21 cellular contexts compared by ENCODE assay signal in genomic region chrX:133580630-133581029, GRCh38.
A peak's percentile ranks its signal among the peaks of the same experiment; 100 is the strongest.
DNase-seq lines count a peak whose midpoint lies in the region; ATAC-seq, FAIRE-seq and TF ChIP-seq lines count a peak whose summit lies in the region.
"Had no signal": no experiment of that assay in that cellular context is flagged by ENCODE, and none has a peak within 500 bp of the region (broad histone marks: within the 10 kb centered on the region; RNA-seq: fewer than 3 reads in every experiment).

No MANE protein-coding gene starts in this region.

- DNase-seq in Ammon's horn (ENCODE audit: low spot score) (peak; percentile 4), LHCN-M2 (ENCODE audit: low read depth) (peak; percentile 45), astrocyte (ENCODE audit: low read depth) (peak; percentile 70), mesothelial cell of epicardium (ENCODE audit: low spot score in 2 of 2, unreplicated experiment in 2 of 2) (no peak), DMS79 treated with DMSO at 0.1 percent for 48 hours (lab: John Stamatoyannopoulos, UW) (no peak), CD14-positive monocyte (ENCODE audit: low spot score) (no peak)
- DNase-seq in CD4-positive, alpha-beta memory T cell: no peak
- DNase-seq: activated CD4-positive, alpha-beta T cell treated with anti-CD3 and anti-CD28 coated beads for 48 hours; activated CD8-positive, alpha-beta memory T cell treated with anti-CD3 and anti-CD28 coated beads, Interleukin-2, amount 10 ng/mL, durations not matched to agents 7 days and 5 days; activated naive CD4-positive, alpha-beta T cell treated with anti-CD3 and anti-CD28 coated beads, Interleukin-2, amount 50 U/mL, for 16 hours; aorta; mammary epithelial cell; NCI-H1930; stimulated activated CD4-positive, alpha-beta T cell treated with anti-CD3 and anti-CD28 coated beads, Interleukin-4, amount 100 ng/mL, for 1 hour; stimulated activated naive CD4-positive, alpha-beta T cell treated with Interleukin-2 at 50 U/mL for 16 hours had no signal

- H3K9me3 ChIP-seq in astrocyte (ENCODE audit: insufficient read depth, low read depth, low read length): no peaks in the 10 kb centered on the region
- H3K9me3 ChIP-seq in CD4-positive, alpha-beta memory T cell (ENCODE audit: control insufficient read depth in 1 of 2, low read length in 2 of 2): no peaks in the 10 kb centered on the region
- H3K9me3 ChIP-seq: HAP-1 had no signal

- no peaks in the 10 kb centered on the region for H3K9me3 Mint-ChIP-seq in astrocyte (ENCODE audit: unreplicated experiment)
- H3K9me3 Mint-ChIP-seq in mesothelial cell of epicardium: no peaks in the 10 kb centered on the region
- H3K9me3 Mint-ChIP-seq in CD4-positive, alpha-beta memory T cell: peaks cover 0 to 1% (median 0%) of the 10 kb centered on the region in 8 donors
- peaks cover 0 to 2% (median 0%) of the 10 kb centered on the region in 7 donors for H3K9me3 Mint-ChIP-seq in CD14-positive monocyte
- H3K9me3 Mint-ChIP-seq: activated T-helper 1 cell treated with anti-CD3 and anti-CD28 coated beads, Interleukin-12 subunit alpha, Interleukin-12 subunit beta, Interleukin-2, Interleukin-4 antibody, amounts not matched to agents 30 ng/mL and 10 ng/mL and 1 ng/mL, durations not matched to agents 14 hours and 24 hours and 36 hours; T-helper 1 cell treated with Interleukin-12 subunit alpha and Interleukin-12 subunit beta and Interleukin-4 antibody, amounts not matched to agents 30 μg/mL and 1 μg/mL, for 36 hours had no signal

- H3K27me3 Mint-ChIP-seq in astrocyte (ENCODE audit: low read depth, unreplicated experiment): no peaks in the 10 kb centered on the region
- no peaks in the 10 kb centered on the region for H3K27me3 Mint-ChIP-seq in mesothelial cell of epicardium (ENCODE audit: low read depth)
- peaks cover 0 to 5% of the 10 kb centered on the region in 2 donors for H3K27me3 Mint-ChIP-seq in CD4-positive, alpha-beta memory T cell
- H3K27me3 Mint-ChIP-seq in CD14-positive monocyte (ENCODE audit: low read depth in 3 of 3): peaks cover 5 to 13% (median 5%) of the 10 kb centered on the region in 3 donors
- H3K27me3 Mint-ChIP-seq: activated CD8-positive, alpha-beta memory T cell treated with anti-CD3 and anti-CD28 coated beads, Interleukin-2, amount 10 ng/mL, durations not matched to agents 7 days and 5 days; B cell had no signal

- H2AFZ ChIP-seq in astrocyte (ENCODE audit: low read depth, low read length): no peak overlapping the region

- FAIRE-seq in astrocyte (lab: Jason Lieb, UNC): peak; percentile 41

- no peaks in the 10 kb centered on the region for H3K36me3 Mint-ChIP-seq in astrocyte (ENCODE audit: low read depth, unreplicated experiment)
- peaks cover 11% of the 10 kb centered on the region for H3K36me3 Mint-ChIP-seq in mesothelial cell of epicardium
- H3K36me3 Mint-ChIP-seq in CD4-positive, alpha-beta memory T cell: no peaks in the 10 kb centered on the region
- no peaks in the 10 kb centered on the region for H3K36me3 Mint-ChIP-seq in CD14-positive monocyte
- H3K36me3 Mint-ChIP-seq: activated CD8-positive, alpha-beta memory T cell treated with anti-CD3 and anti-CD28 coated beads, Interleukin-2, amount 10 ng/mL, durations not matched to agents 7 days and 5 days had no signal

- POLR2A ChIA-PET in CD4-positive, alpha-beta memory T cell (lab: Charles Lee; ENCODE audit: partially characterized antibody): no interaction called here

- H4K20me1 ChIP-seq in astrocyte (ENCODE audit: insufficient read depth, low read length): no peaks in the 10 kb centered on the region

- H3K9ac ChIP-seq in astrocyte (ENCODE audit: low read length): no peak overlapping the region

- TF ChIP-seq CTCF in astrocyte (IDR thresholded peaks at IDR 0.05; ENCODE audit: insufficient read depth, low read depth, low read length) (no peak), mesothelial cell of epicardium (IDR thresholded peaks at IDR 0.05; ENCODE audit: unreplicated experiment) (no peak), CD14-positive monocyte (IDR thresholded peaks at IDR 0.05) (no peak)

- H3K4me1 Mint-ChIP-seq in astrocyte (ENCODE audit: low read depth, unreplicated experiment): peaks cover 5% of the 10 kb centered on the region
- peaks cover 23% of the 10 kb centered on the region for H3K4me1 Mint-ChIP-seq in mesothelial cell of epicardium
- no peaks in the 10 kb centered on the region for H3K4me1 Mint-ChIP-seq in CD4-positive, alpha-beta memory T cell
- peaks cover 2% of the 10 kb centered on the region for H3K4me1 Mint-ChIP-seq in CD14-positive monocyte
- H3K4me1 Mint-ChIP-seq: activated CD8-positive, alpha-beta memory T cell treated with anti-CD3 and anti-CD28 coated beads, Interleukin-2, amount 10 ng/mL, durations not matched to agents 7 days and 5 days; B cell had no signal

- no peaks in the 10 kb centered on the region for H3K79me2 ChIP-seq in astrocyte (ENCODE audit: insufficient read depth, low read length)

- H3K4me3 ChIP-seq in astrocyte (ENCODE audit: insufficient read depth, low read depth, low read length): no peak overlapping the region
- no peak overlapping the region for H3K4me3 ChIP-seq in CD4-positive, alpha-beta memory T cell (ENCODE audit: low read length in 2 of 2)
- H3K4me3 ChIP-seq: HAP-1 had no signal

- no peak for ATAC-seq in GM19467 (IDR thresholded peaks at IDR 0.05; ENCODE audit: unreplicated experiment)
- ATAC-seq: activated CD8-positive, alpha-beta memory T cell treated with anti-CD3 and anti-CD28 coated beads, Interleukin-2, amount 10 ng/mL, durations not matched to agents 7 days and 5 days had no signal

- no peak overlapping the region for H3K4me3 Mint-ChIP-seq in astrocyte (ENCODE audit: unreplicated experiment)
- no peak overlapping the region for H3K4me3 Mint-ChIP-seq in mesothelial cell of epicardium
- no peak overlapping the region for H3K4me3 Mint-ChIP-seq in CD4-positive, alpha-beta memory T cell
- H3K4me3 Mint-ChIP-seq in CD14-positive monocyte: no peak overlapping the region
- H3K4me3 Mint-ChIP-seq: activated CD8-positive, alpha-beta memory T cell treated with anti-CD3 and anti-CD28 coated beads, Interleukin-2, amount 10 ng/mL, durations not matched to agents 7 days and 5 days; activated T-helper 1 cell treated with anti-CD3 and anti-CD28 coated beads, Interleukin-12 subunit alpha, Interleukin-12 subunit beta, Interleukin-2, Interleukin-4 antibody, amounts not matched to agents 30 ng/mL and 10 ng/mL and 1 ng/mL, durations not matched to agents 14 hours and 24 hours and 36 hours; B cell; T-helper 1 cell treated with Interleukin-12 subunit alpha and Interleukin-12 subunit beta and Interleukin-4 antibody, amounts not matched to agents 30 μg/mL and 1 μg/mL, for 36 hours had no signal

- no peak overlapping the region for H3K27ac ChIP-seq in astrocyte (ENCODE audit: low read depth, low read length)
- H3K27ac ChIP-seq in CD4-positive, alpha-beta memory T cell (ENCODE audit: low read depth, low read length): no peak overlapping the region
- H3K27ac ChIP-seq: epithelial cell of prostate had no signal

- intact Hi-C loops in CD4-positive, alpha-beta memory T cell (cut with micrococcal nuclease): no loop called here
- intact Hi-C loops in CD14-positive monocyte (cut with micrococcal nuclease): no loop called here

- H3K27ac Mint-ChIP-seq in astrocyte (ENCODE audit: unreplicated experiment) (no peak overlapping the region), mesothelial cell of epicardium (peak overlapping the region; percentile 14), CD14-positive monocyte (no peak overlapping the region)
- H3K27ac Mint-ChIP-seq in CD4-positive, alpha-beta memory T cell: no peak overlapping the region
- H3K27ac Mint-ChIP-seq: activated CD8-positive, alpha-beta memory T cell treated with anti-CD3 and anti-CD28 coated beads, Interleukin-2, amount 10 ng/mL, durations not matched to agents 7 days and 5 days; activated T-helper 1 cell treated with anti-CD3 and anti-CD28 coated beads, Interleukin-12 subunit alpha, Interleukin-12 subunit beta, Interleukin-2, Interleukin-4 antibody, amounts not matched to agents 30 ng/mL and 10 ng/mL and 1 ng/mL, durations not matched to agents 14 hours and 24 hours and 36 hours; B cell; T-helper 1 cell treated with Interleukin-12 subunit alpha and Interleukin-12 subunit beta and Interleukin-4 antibody, amounts not matched to agents 30 μg/mL and 1 μg/mL, for 36 hours had no signal

- H3K36me3 ChIP-seq in astrocyte (ENCODE audit: insufficient read depth, low read length): no peaks in the 10 kb centered on the region
- H3K36me3 ChIP-seq in CD4-positive, alpha-beta memory T cell (ENCODE audit: insufficient read depth, low read length): no peaks in the 10 kb centered on the region

- CTCF ChIA-PET in CD4-positive, alpha-beta memory T cell (lab: Charles Lee; ENCODE audit: partially characterized antibody): no interaction called here

- H3K4me2 ChIP-seq in astrocyte (ENCODE audit: low read length): no peak overlapping the region

- peaks cover 2% of the 10 kb centered on the region for H3K4me1 ChIP-seq in astrocyte (ENCODE audit: insufficient read depth, low read length)
- no peaks in the 10 kb centered on the region for H3K4me1 ChIP-seq in CD4-positive, alpha-beta memory T cell (ENCODE audit: insufficient read depth, low read length)
- H3K4me1 ChIP-seq: HAP-1 had no signal

- no peaks in the 10 kb centered on the region for H3K27me3 ChIP-seq in astrocyte (ENCODE audit: insufficient read depth, low read length)
- H3K27me3 ChIP-seq in CD4-positive, alpha-beta memory T cell (ENCODE audit: insufficient read depth, low read length): no peaks in the 10 kb centered on the region

Comparison
In these comparisons a context has a peak if more than half of its experiments do, and no peak if none do; other contexts are left out.
1. DNase-seq: peak in Ammon's horn (single experiment), LHCN-M2 (single experiment) and astrocyte (single experiment); none in mesothelial cell of epicardium (0 of 2), DMS79 treated with DMSO at 0.1 percent for 48 hours (single experiment), CD4-positive, alpha-beta memory T cell (0 of 5) and CD14-positive monocyte (single experiment).